In genomic region chr1:181632492-181632891, GRCh38 we compare ENCODE assay signal across 19 cellular contexts.
"Had no signal": no experiment of that assay in that cellular context is flagged by ENCODE, and none has a peak within 500 bp of the region (broad histone marks: within the 10 kb centered on the region; RNA-seq: fewer than 3 reads in every experiment).

No MANE protein-coding gene starts in this region.

- H3K27ac ChIP-seq: cardiac muscle cell, left lung, thyroid gland had no signal

- DNase-seq: activated CD4-positive, alpha-beta T cell treated with anti-CD3 and anti-CD28 coated beads for 36 hours; activated CD4-positive, alpha-beta T cell treated with anti-CD3 and anti-CD28 coated beads, Interleukin-2, amount 50 U/mL, for 48 hours; activated gamma-delta T cell treated with Interleukin-2 at 50 U/mL for 16 hours; dermis blood vessel endothelial cell; effector memory CD8-positive, alpha-beta T cell; foreskin fibroblast; hypothalamus; islet precursor cell; left lung; naive B cell; stimulated activated CD4-positive, alpha-beta T cell treated with anti-CD3 and anti-CD28 coated beads, Interleukin-2, amount 100 ng/mL, for 24 hours; stimulated activated naive CD4-positive, alpha-beta T cell treated with Interleukin-2 at 50 U/mL for 16 hours; thyroid gland had no signal

- H3K4me3 Mint-ChIP-seq: activated CD4-positive, alpha-beta T cell treated with anti-CD3 and anti-CD28 coated beads for 36 hours; activated naive CD8-positive, alpha-beta T cell; effector memory CD8-positive, alpha-beta T cell; naive B cell; neural crest cell; T-helper 2 cell treated with Interferon-gamma antibody and Interleukin-4, amounts not matched to agents 5 μg/mL and 100 μg/mL, for 36 hours; WTC11 had no signal

- H3K27ac Mint-ChIP-seq: activated CD4-positive, alpha-beta T cell treated with anti-CD3 and anti-CD28 coated beads for 36 hours; activated naive CD8-positive, alpha-beta T cell; effector memory CD8-positive, alpha-beta T cell; naive B cell; progenitor cell of endocrine pancreas; T-helper 2 cell treated with Interferon-gamma antibody and Interleukin-4, amounts not matched to agents 5 μg/mL and 100 μg/mL, for 36 hours; WTC11 had no signal

- H3K27me3 ChIP-seq: left lung, thyroid gland had no signal

- ATAC-seq: activated CD4-positive, alpha-beta T cell treated with anti-CD3 and anti-CD28 coated beads for 36 hours; effector memory CD8-positive, alpha-beta T cell; left lung; WTC11 had no signal

- H3K36me3 ChIP-seq: cardiac muscle cell, left lung, thyroid gland had no signal

- H3K4me3 ChIP-seq: cardiac muscle cell, left lung, thyroid gland had no signal

- H3K36me3 Mint-ChIP-seq: activated naive CD8-positive, alpha-beta T cell; naive B cell; WTC11 had no signal

- H3K9me3 Mint-ChIP-seq: effector memory CD8-positive, alpha-beta T cell; neural crest cell; T-helper 2 cell treated with Interferon-gamma antibody and Interleukin-4, amounts not matched to agents 5 μg/mL and 100 μg/mL, for 36 hours; WTC11 had no signal

- H3K4me1 Mint-ChIP-seq: activated CD4-positive, alpha-beta T cell treated with anti-CD3 and anti-CD28 coated beads for 36 hours; naive B cell; neural crest cell had no signal

- H3K4me1 ChIP-seq: left lung, thyroid gland had no signal

- H3K9me3 ChIP-seq: left lung, thyroid gland had no signal
